11 cellular contexts compared by ENCODE assay signal in genomic region chr19:4391701-4392543, GRCh38. TPM values are rescaled to one million over a fixed set of nuclear protein-coding genes. Genes with fewer than 3 reads are reported as not detected.
A peak's percentile ranks its signal among the peaks of the same experiment; 100 is the strongest.
DNase-seq lines count a peak whose midpoint lies in the region; ATAC-seq and TF ChIP-seq lines count a peak whose summit lies in the region.
"Had no signal": no experiment of that assay in that cellular context is flagged by ENCODE, and none has a peak within 500 bp of the region (broad histone marks: within the 10 kb centered on the region; RNA-seq: fewer than 3 reads in every experiment).

No MANE protein-coding gene starts in this region.

- H3K27ac ChIP-seq in brain microvascular endothelial cell: peak overlapping the region; percentile 62
- peak overlapping the region; percentile 93 for H3K27ac ChIP-seq in psoas muscle
- no peak overlapping the region for H3K27ac ChIP-seq in CD4-positive, alpha-beta T cell (ENCODE audit: low read depth, low read length)

- no peak overlapping the region for H3K4me3 ChIP-seq in Caco-2 (ENCODE audit: low read depth, low read length)
- peak overlapping the region; percentile 3 for H3K4me3 ChIP-seq in brain microvascular endothelial cell (ENCODE audit: low read depth, low read length)
- peak overlapping the region; percentile 35 for H3K4me3 ChIP-seq in psoas muscle

- BruUV-seq in Caco-2 (replicated peaks; lab: Mats Ljungman, UMichigan): no TSS peak

- in situ Hi-C loops in brain microvascular endothelial cell (cut with HindIII; ENCODE audit: low pct_ligation_motif_present, low sequenced_read_pairs): no loop called here

- intact Hi-C loops in Caco-2 (cut with micrococcal nuclease; ENCODE audit: unreplicated experiment) (loop anchor here (1.0 kb wide), 2 partner anchors 8 to 17 kb away; partner anchors contain the start of gene SH3GL1), left cardiac atrium (cut with DNase I) (no loop called here), psoas muscle (cut with DNase I) (no loop called here)
- intact Hi-C loops in CD4-positive, alpha-beta T cell (cut with DNase I, micrococcal nuclease): loop anchor here in 1 of 2 experiments (2.0 kb wide), 1 partner anchor 17 kb away; no protein-coding TSS in a partner anchor

- no peaks in the 10 kb centered on the region for H3K27me3 Mint-ChIP-seq in Caco-2 (ENCODE audit: insufficient read depth, unreplicated experiment)
- H3K27me3 Mint-ChIP-seq in CD4-positive, alpha-beta T cell: no peaks in the 10 kb centered on the region

- H3K36me3 Mint-ChIP-seq in Caco-2 (ENCODE audit: insufficient read depth, unreplicated experiment): peaks cover 62% of the 10 kb centered on the region
- H3K36me3 Mint-ChIP-seq in CD4-positive, alpha-beta T cell (ENCODE audit: low read depth): peaks cover 39% of the 10 kb centered on the region

- H3K27me3 ChIP-seq in Caco-2 (replicated peaks; ENCODE audit: control insufficient read depth, insufficient read depth, low read length) (no peaks in the 10 kb centered on the region), brain microvascular endothelial cell (replicated peaks) (no peaks in the 10 kb centered on the region), psoas muscle (ENCODE audit: insufficient read depth in 3 of 3, low read length in 2 of 3) (no peaks in the 10 kb centered on the region)
- H3K27me3 ChIP-seq in CD4-positive, alpha-beta T cell (ENCODE audit: control insufficient read depth, insufficient read depth, low read length): no peaks in the 10 kb centered on the region

- no peaks in the 10 kb centered on the region for H3K9me3 ChIP-seq in Caco-2
- H3K9me3 ChIP-seq in psoas muscle: no peaks in the 10 kb centered on the region
- no peaks in the 10 kb centered on the region for H3K9me3 ChIP-seq in CD4-positive, alpha-beta T cell (ENCODE audit: control insufficient read depth, low read length)

- no peak for TF ChIP-seq CTCF in Caco-2 (IDR thresholded peaks at IDR 0.05; ENCODE audit: insufficient read depth in 1 of 2, low read depth in 1 of 2, low read length in 1 of 2, severe bottlenecking in 1 of 2, unreplicated experiment in 1 of 2)
- TF ChIP-seq CTCF in brain microvascular endothelial cell (IDR thresholded peaks at IDR 0.05; ENCODE audit: low read depth, low read length, missing control alignments): no peak
- TF ChIP-seq CTCF in psoas muscle (IDR thresholded peaks at IDR 0.05): no peak
- TF ChIP-seq CTCF in CD4-positive, alpha-beta T cell (IDR thresholded peaks at IDR 0.05): no peak

- no peak overlapping the region for H3K4me3 Mint-ChIP-seq in Caco-2 (ENCODE audit: unreplicated experiment)
- H3K4me3 Mint-ChIP-seq in CD4-positive, alpha-beta T cell: no peak overlapping the region

- no peaks in the 10 kb centered on the region for H3K9me3 Mint-ChIP-seq in Caco-2 (ENCODE audit: unreplicated experiment)
- no peaks in the 10 kb centered on the region for H3K9me3 Mint-ChIP-seq in CD4-positive, alpha-beta T cell

- H3K27ac Mint-ChIP-seq in Caco-2 (ENCODE audit: unreplicated experiment): peak overlapping the region; percentile 53
- H3K27ac Mint-ChIP-seq in CD4-positive, alpha-beta T cell: no peak overlapping the region

- peaks cover 3% of the 10 kb centered on the region for H3K36me3 ChIP-seq in Caco-2 (ENCODE audit: control insufficient read depth, insufficient read depth, low read length)
- peaks cover 22% of the 10 kb centered on the region for H3K36me3 ChIP-seq in brain microvascular endothelial cell (replicated peaks)
- H3K36me3 ChIP-seq in psoas muscle (ENCODE audit: insufficient read depth in 1 of 2, low read depth in 1 of 2): peaks cover 0 to 16% of the 10 kb centered on the region in 2 donors

- DNase-seq in Caco-2 (no peak), brain microvascular endothelial cell (no peak), left cardiac atrium (peak; percentile 76), psoas muscle (peak; percentile 67 to 82), NCI-H1436 treated with DMSO at 0.1 percent for 48 hours (lab: John Stamatoyannopoulos, UW) (no peak)
- DNase-seq in CD4-positive, alpha-beta T cell: no peak
- DNase-seq: activated CD4-positive, alpha-beta T cell treated with anti-CD3 and anti-CD28 coated beads, Interleukin-2, amount 50 U/mL, for 1 hour; NCI-H446 treated with DMSO at 0.1 percent for 48 hours; stimulated activated CD4-positive, alpha-beta T cell treated with anti-CD3 and anti-CD28 coated beads, Interleukin-4, amount 100 ng/mL, for 1 hour had no signal

- peaks cover 29% of the 10 kb centered on the region for H3K4me1 Mint-ChIP-seq in Caco-2 (ENCODE audit: low read depth, unreplicated experiment)
- peaks cover 49% of the 10 kb centered on the region for H3K4me1 Mint-ChIP-seq in CD4-positive, alpha-beta T cell (ENCODE audit: low read depth)

- POLR2A ChIA-PET in Caco-2 (lab: Charles Lee): interaction anchor here (1.0 to 1.8 kb wide), 2 partner anchors 17 to 49 kb away, joined by 3 to 21 read pairs; no protein-coding TSS in a partner anchor
- POLR2A ChIA-PET in CD4-positive, alpha-beta T cell (lab: Charles Lee): no interaction called here

- CTCF ChIA-PET in Caco-2 (lab: Charles Lee): interaction anchor here (1.5 to 1.7 kb wide), 2 partner anchors 9 to 49 kb away, joined by 6 to 14 read pairs; partner anchors contain the start of gene SH3GL1
- CTCF ChIA-PET in CD4-positive, alpha-beta T cell (lab: Charles Lee): interaction anchor here (0.9 to 1.1 kb wide), 2 partner anchors 8 to 22 kb away, joined by 3 to 4 read pairs; partner anchors contain the start of gene SH3GL1

- 27 to 37% (median 33%) methylated on average over 22 of the region's 22 CpGs for WGBS in psoas muscle, 3 donors

- ATAC-seq in left cardiac atrium (peak; percentile 34 to 46), psoas muscle (peak; percentile 33 to 71 (median 58)), GM18511 (IDR thresholded peaks at IDR 0.05; ENCODE audit: unreplicated experiment) (no peak), HG03045 (IDR thresholded peaks at IDR 0.05; ENCODE audit: unreplicated experiment) (no peak)
- ATAC-seq in CD4-positive, alpha-beta T cell (ENCODE audit: poor library complexity): no peak

- peaks cover 41% of the 10 kb centered on the region for H3K4me1 ChIP-seq in Caco-2
- peaks cover 73% of the 10 kb centered on the region for H3K4me1 ChIP-seq in psoas muscle

RNA-seq across cellular contexts. Expression of gene SH3GL1, which starts 8.4 kb away (rescaled TPM):
- total RNA-seq in Caco-2 (2022): 91.3 and 91.5 TPM in 2 replicates
- total RNA-seq in left cardiac atrium: 10 to 100 TPM; 31.4 to 39.4 TPM
- 10 to 100 TPM; 16.0 to 26.6 (median 21.6) TPM for total RNA-seq in psoas muscle
- 10 to 100 TPM; 18.2 to 85.6 (median 27.1) TPM for polyA plus RNA-seq in psoas muscle
- total RNA-seq in CD4-positive, alpha-beta T cell: 10 to 100 TPM; 39.3 to 40.9 TPM

RNA-seq across cellular contexts. Expression of gene CHAF1A, which starts 10.5 kb away (rescaled TPM):
- total RNA-seq in Caco-2 (2022): 53.9 and 63.1 TPM in 2 replicates
- 1 to 10 TPM; 5.2 to 8.4 TPM for total RNA-seq in left cardiac atrium
- 10 to 100 TPM in 1 of 4 donors, 1 to 10 TPM in 3; 5.6 to 10.3 (median 7.7) TPM for total RNA-seq in psoas muscle
- polyA plus RNA-seq in psoas muscle: 10 to 100 TPM in 1 of 3 donors, 1 to 10 TPM in 2; 5.9 to 12.8 (median 6.4) TPM
- 10 to 100 TPM; 27.5 to 27.8 TPM for total RNA-seq in CD4-positive, alpha-beta T cell

RNA-seq across cellular contexts. Expression of gene MPND, which starts 48.6 kb away (rescaled TPM):
- total RNA-seq in Caco-2 (2022) (34.9 and 35.7 TPM in 2 replicates), left cardiac atrium (10 to 100 TPM; 21.1 to 22.3 TPM), psoas muscle (10 to 100 TPM; 10.3 to 16.4 (median 13.2) TPM)
- polyA plus RNA-seq in psoas muscle: 10 to 100 TPM in 1 of 3 donors, 1 to 10 TPM in 2; 7.4 to 12.4 (median 9.7) TPM
- total RNA-seq in CD4-positive, alpha-beta T cell: 10 to 100 TPM; 10.3 to 11.0 TPM

RNA-seq across cellular contexts. Expression of gene STAP2, which starts 53.3 kb away (rescaled TPM):
- total RNA-seq in Caco-2 (2022) (70.7 and 71.6 TPM in 2 replicates), left cardiac atrium (1 to 10 TPM; 4.8 to 8.2 TPM), psoas muscle (1 to 10 TPM in 2 of 4 donors, under 1 TPM in 2; 0.60 to 3.7 (median 1.2) TPM)
- 1 to 10 TPM in 1 of 3 donors, under 1 TPM in 2; 0.31 to 1.2 (median 0.53) TPM for polyA plus RNA-seq in psoas muscle
- total RNA-seq in CD4-positive, alpha-beta T cell: 1 to 10 TPM; 1.7 to 1.8 TPM

Comparison
In these comparisons a context has a peak if more than half of its experiments do, and no peak if none do; other contexts are left out.
1. DNase-seq: peak in left cardiac atrium (single experiment) and psoas muscle (2 of 2); none in Caco-2 (0 of 2), brain microvascular endothelial cell (single experiment), CD4-positive, alpha-beta T cell (0 of 10) and NCI-H1436 treated with DMSO at 0.1 percent for 48 hours (single experiment).
2. ATAC-seq: peak in left cardiac atrium (2 of 2) and psoas muscle (4 of 4); none in GM18511 (single experiment), HG03045 (single experiment) and CD4-positive, alpha-beta T cell (single experiment).